In genomic region chr19:43120433-43121026, GRCh38 we compare ENCODE assay signal across 9 cellular contexts. TPM values are rescaled to one million over a fixed set of nuclear protein-coding genes. Genes with fewer than 3 reads are reported as not detected.
DNase-seq lines count a peak whose midpoint lies in the region; TF ChIP-seq lines count a peak whose summit lies in the region.
"Not testable (repeated sequence)": the region's sequence is repeated elsewhere in the genome, so short reads cannot be mapped to it uniquely, and the experiment has no call there.
"Had no signal": no experiment of that assay in that cellular context is flagged by ENCODE, and none has a peak within 500 bp of the region (broad histone marks: within the 10 kb centered on the region; RNA-seq: fewer than 3 reads in every experiment).

No MANE protein-coding gene starts in this region.

- H3K9me3 ChIP-seq in SK-N-SH = not testable (repeated sequence)

- in situ Hi-C loops in brain microvascular endothelial cell (cut with HindIII; ENCODE audit: low pct_ligation_motif_present, low sequenced_read_pairs) = not testable (repeated sequence)

- H3K27ac ChIP-seq in SK-N-SH (ENCODE audit: low read depth in 2 of 2, low read length in 1 of 2) = peak overlapping the region; percentile 65 to 94; a peak in 3 of 4 replicates
- H3K27ac ChIP-seq in brain microvascular endothelial cell = not testable (repeated sequence)

- H4K20me1 ChIP-seq in SK-N-SH (ENCODE audit: insufficient read depth) = not testable (repeated sequence)

- peaks cover 0 to 24% of the 10 kb centered on the region in 2 experiments; a peak in 1 of 4 replicates for H3K4me1 ChIP-seq in SK-N-SH (ENCODE audit: control insufficient read depth in 1 of 2, insufficient read depth in 2 of 2, low read depth in 1 of 2, low read length in 1 of 2)

- CTCF ChIA-PET in SK-N-SH (lab: Yijun Ruan, JAX) = not testable (repeated sequence)

- H3K4me3 ChIP-seq in HFF-Myc (replicated peaks; ENCODE audit: low read depth, low read length); SK-N-SH (ENCODE audit: low read depth in 2 of 2, low read length in 1 of 2); brain microvascular endothelial cell (ENCODE audit: low read depth, low read length); fibroblast of pulmonary artery (replicated peaks; ENCODE audit: low read depth, low read length): not testable (repeated sequence)

- H3K27me3 ChIP-seq in SK-N-SH (ENCODE audit: insufficient read depth); brain microvascular endothelial cell (replicated peaks): not testable (repeated sequence)

- peaks cover 26% of the 10 kb centered on the region for H3F3A ChIP-seq in SK-N-SH (replicated peaks; ENCODE audit: insufficient read depth)

- not testable (repeated sequence) for H2AFZ ChIP-seq in SK-N-SH (ENCODE audit: low read depth)

- DNase-seq in COLO829 (ENCODE audit: low spot score) = peak; percentile 30
- peak; percentile 24 for DNase-seq in HFF-Myc (ENCODE audit: extremely low read depth, low read depth)
- DNase-seq in NCI-H1105 treated with DMSO at 0.1 percent for 48 hours (lab: John Stamatoyannopoulos, UW) = peak; percentile 15
- not testable (repeated sequence) for DNase-seq in SK-N-SH
- DNase-seq in brain microvascular endothelial cell = peak; percentile 57
- peak; percentile 39 for DNase-seq in fibroblast of pulmonary artery (ENCODE audit: low read depth)
- peak; percentile 75 for DNase-seq in non-pigmented ciliary epithelial cell (ENCODE audit: low read depth)

- WGBS in SK-N-SH (ENCODE audit: low lambda C conversion rate) = 4% methylated on average over 11 of the region's 11 CpGs

- H3K79me2 ChIP-seq in SK-N-SH (ENCODE audit: insufficient read depth) = not testable (repeated sequence)

- not testable (repeated sequence) for H3K9me2 ChIP-seq in SK-N-SH

- peak overlapping the region; percentile 74 for H3K9ac ChIP-seq in SK-N-SH

- not testable (repeated sequence) for TF ChIP-seq RAD21 in SK-N-SH (IDR thresholded peaks at IDR 0.05; ENCODE audit: low read length)

- not testable (repeated sequence) for H3K36me3 ChIP-seq in SK-N-SH (replicated peaks in 1 of 2; ENCODE audit: control insufficient read depth in 1 of 2, insufficient read depth in 2 of 2, low read length in 1 of 2); brain microvascular endothelial cell (replicated peaks)

- peak in 1 of 2 experiments; percentile 98; a peak in 2 of 4 replicates for TF ChIP-seq EP300 in SK-N-SH (IDR thresholded peaks at IDR 0.05; ENCODE audit: borderline replicate concordance in 1 of 2, low read depth in 1 of 2, low read length in 1 of 2)

- peak overlapping the region; percentile 61; the same call in 1 of the 2 replicates for H3K4me2 ChIP-seq in SK-N-SH

- TF ChIP-seq CTCF in HFF-Myc (IDR thresholded peaks at IDR 0.05; ENCODE audit: low read depth, low read length, missing control alignments); SK-N-SH (IDR thresholded peaks at IDR 0.05); brain microvascular endothelial cell (IDR thresholded peaks at IDR 0.05; ENCODE audit: low read depth, low read length, missing control alignments); fibroblast of pulmonary artery (IDR thresholded peaks at IDR 0.05; ENCODE audit: low read length, missing control alignments): not testable (repeated sequence)

- POLR2A ChIA-PET in SK-N-SH (lab: Yijun Ruan, JAX) = not testable (repeated sequence)

TF ChIP-seq in SK-N-SH, 30 proteins besides CTCF, POLR2A, EP300 and RAD21:
- TF ChIP-seq, protein P1, sequence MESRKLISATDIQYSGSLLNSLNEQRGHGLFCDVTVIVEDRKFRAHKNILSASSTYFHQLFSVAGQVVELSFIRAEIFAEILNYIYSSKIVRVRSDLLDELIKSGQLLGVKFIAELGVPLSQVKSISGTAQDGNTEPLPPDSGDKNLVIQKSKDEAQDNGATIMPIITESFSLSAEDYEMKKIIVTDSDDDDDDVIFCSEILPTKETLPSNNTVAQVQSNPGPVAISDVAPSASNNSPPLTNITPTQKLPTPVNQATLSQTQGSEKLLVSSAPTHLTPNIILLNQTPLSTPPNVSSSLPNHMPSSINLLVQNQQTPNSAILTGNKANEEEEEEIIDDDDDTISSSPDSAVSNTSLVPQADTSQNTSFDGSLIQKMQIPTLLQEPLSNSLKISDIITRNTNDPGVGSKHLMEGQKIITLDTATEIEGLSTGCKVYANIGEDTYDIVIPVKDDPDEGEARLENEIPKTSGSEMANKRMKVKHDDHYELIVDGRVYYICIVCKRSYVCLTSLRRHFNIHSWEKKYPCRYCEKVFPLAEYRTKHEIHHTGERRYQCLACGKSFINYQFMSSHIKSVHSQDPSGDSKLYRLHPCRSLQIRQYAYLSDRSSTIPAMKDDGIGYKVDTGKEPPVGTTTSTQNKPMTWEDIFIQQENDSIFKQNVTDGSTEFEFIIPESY (IDR thresholded peaks at IDR 0.05; ENCODE audit: borderline replicate concordance, low read depth) = peak; percentile 80
- TF ChIP-seq TCF12 (IDR thresholded peaks at IDR 0.05) = peak; percentile 93
- TF ChIP-seq NFIC (IDR thresholded peaks at IDR 0.05; ENCODE audit: borderline replicate concordance) = peak; percentile 93
- TF ChIP-seq MEF2A (IDR thresholded peaks at IDR 0.05; ENCODE audit: borderline replicate concordance, low read depth) = peak; percentile 48; the same call in 1 of the 2 replicates
- peak; percentile 80; the same call in 1 of the 2 replicates for TF ChIP-seq FOXM1 (IDR thresholded peaks at IDR 0.05; ENCODE audit: low read depth)
- TF ChIP-seq FOSL2 (IDR thresholded peaks at IDR 0.05; ENCODE audit: borderline replicate concordance, low read depth) = peak; percentile 94
- TF ChIP-seq RXRA (IDR thresholded peaks at IDR 0.05; ENCODE audit: borderline replicate concordance, low read depth) = peak; percentile 67; the same call in 1 of the 2 replicates
- peak; percentile 66 for TF ChIP-seq POLR2AphosphoS5 (IDR thresholded peaks at IDR 0.05; ENCODE audit: low read depth, low read length)
- peak; percentile 54; the same call in 1 of the 2 replicates for TF ChIP-seq MAX (IDR thresholded peaks at IDR 0.05; ENCODE audit: low read depth)
- peak; percentile 79 for TF ChIP-seq PBX3 (IDR thresholded peaks at IDR 0.05)
- peak; percentile 93 for TF ChIP-seq JUND (IDR thresholded peaks at IDR 0.05)
- peak; percentile 94 for TF ChIP-seq TEAD4 (IDR thresholded peaks at IDR 0.05; ENCODE audit: borderline replicate concordance, insufficient read depth)
- peak; percentile 21; the same call in 1 of the 2 replicates for TF ChIP-seq TAF1 (IDR thresholded peaks at IDR 0.05; ENCODE audit: borderline replicate concordance, low read depth, low read length)
TF ChIP-seq in SK-N-SH: peak in this region for 13; not testable (repeated sequence) for 17.

RNA-seq across cellular contexts. Expression of gene PSG2, which starts 38.0 kb away (rescaled TPM):
- 0.16 and 0.31 TPM in 2 replicates for polyA plus RNA-seq in SK-N-SH (2012; rRNA removed)
- polyA plus RNA-seq in SK-N-SH (2012; cell fraction: cytosol; rRNA removed) = 0.21 and 0.28 TPM in 2 replicates
- 0.16 and 0.45 TPM in 2 replicates for polyA plus RNA-seq in SK-N-SH (2012; cell fraction: nucleus; rRNA removed)
- polyA plus RNA-seq: IgD-negative memory B cell, lung had no signal
